Comparison of ENCODE assay signal across 14 cellular contexts in genomic region chr14:63877594-63877993, GRCh38. TPM values are rescaled to one million over a fixed set of nuclear protein-coding genes. Genes with fewer than 3 reads are reported as not detected.
DNase-seq lines count a peak whose midpoint lies in the region; ATAC-seq and TF ChIP-seq lines count a peak whose summit lies in the region.
"Had no signal": no experiment of that assay in that cellular context is flagged by ENCODE, and none has a peak within 500 bp of the region (broad histone marks: within the 10 kb centered on the region; RNA-seq: fewer than 3 reads in every experiment).

No MANE protein-coding gene starts in this region.

- no peak overlapping the region for H3K9ac ChIP-seq in SK-N-MC (ENCODE audit: insufficient read length)
- H3K9ac ChIP-seq in neural progenitor cell = no peak overlapping the region
- H3K9ac ChIP-seq: BLaER1 had no signal

- H3K27ac Mint-ChIP-seq in central memory CD8-positive, alpha-beta T cell (ENCODE audit: low read depth) = peak overlapping the region; percentile 3
- H3K27ac Mint-ChIP-seq in neural progenitor cell = no peak overlapping the region

- H2AFZ ChIP-seq in neural progenitor cell (replicated peaks) = no peak overlapping the region

- no peak for ATAC-seq in central memory CD8-positive, alpha-beta T cell (replicated peaks; ENCODE audit: extremely low read depth, poor library complexity, severe bottlenecking)
- ATAC-seq in thoracic aorta (ENCODE audit: insufficient number of reproducible peaks, low FRiP score, low read depth) (no peak), HG02970 (IDR thresholded peaks at IDR 0.05; ENCODE audit: low FRiP score, unreplicated experiment) (no peak)

- H3K9me3 ChIP-seq in SK-N-MC (ENCODE audit: low read depth, low read length) (no peaks in the 10 kb centered on the region), muscle layer of duodenum (ENCODE audit: control insufficient read depth in 1 of 2, low read length in 2 of 2) (no peaks in the 10 kb centered on the region), thoracic aorta (no peaks in the 10 kb centered on the region), neural progenitor cell (ENCODE audit: low read depth) (no peaks in the 10 kb centered on the region)
- H3K9me3 ChIP-seq: BLaER1 had no signal

- H3K27me3 ChIP-seq in muscle layer of duodenum (ENCODE audit: low read depth, low read length) = no peaks in the 10 kb centered on the region
- H3K27me3 ChIP-seq in thoracic aorta (replicated peaks; ENCODE audit: insufficient read depth) = no peaks in the 10 kb centered on the region
- no peaks in the 10 kb centered on the region for H3K27me3 ChIP-seq in neural progenitor cell
- H3K27me3 ChIP-seq: BLaER1 had no signal

- H3K4me1 Mint-ChIP-seq in central memory CD8-positive, alpha-beta T cell = peaks cover 69% of the 10 kb centered on the region
- peaks cover 15% of the 10 kb centered on the region for H3K4me1 Mint-ChIP-seq in neural progenitor cell

- H3K36me3 ChIP-seq in SK-N-MC (ENCODE audit: insufficient read depth, low read length) = no peaks in the 10 kb centered on the region
- no peaks in the 10 kb centered on the region for H3K36me3 ChIP-seq in muscle layer of duodenum (ENCODE audit: control insufficient read depth in 1 of 2, insufficient read depth in 2 of 2, low read length in 2 of 2)
- H3K36me3 ChIP-seq in thoracic aorta = no peaks in the 10 kb centered on the region
- no peaks in the 10 kb centered on the region for H3K36me3 ChIP-seq in neural progenitor cell

- peaks cover 7 to 9% of the 10 kb centered on the region in 2 donors for H3K4me1 ChIP-seq in muscle layer of duodenum (ENCODE audit: control insufficient read depth in 1 of 2, insufficient read depth in 2 of 2, low read length in 2 of 2)
- H3K4me1 ChIP-seq in thoracic aorta (ENCODE audit: control insufficient read depth in 1 of 2, low read depth in 2 of 2) = peaks cover 38 to 59% of the 10 kb centered on the region in 2 donors
- H3K4me1 ChIP-seq in neural progenitor cell = peaks cover 14% of the 10 kb centered on the region

- H3K9me3 Mint-ChIP-seq in central memory CD8-positive, alpha-beta T cell = no peaks in the 10 kb centered on the region
- H3K9me3 Mint-ChIP-seq in neural progenitor cell = no peaks in the 10 kb centered on the region

- peaks cover 13% of the 10 kb centered on the region for H3K36me3 Mint-ChIP-seq in central memory CD8-positive, alpha-beta T cell (ENCODE audit: insufficient read depth)
- peaks cover 15% of the 10 kb centered on the region for H3K36me3 Mint-ChIP-seq in neural progenitor cell

- peaks cover 8% of the 10 kb centered on the region for H3F3A ChIP-seq in neural progenitor cell (ENCODE audit: low read depth)

- H4K20me1 ChIP-seq in neural progenitor cell (ENCODE audit: low read depth) = peaks cover 65% of the 10 kb centered on the region
- H4K20me1 ChIP-seq: BLaER1 had no signal

- no peaks in the 10 kb centered on the region for H3K27me3 Mint-ChIP-seq in central memory CD8-positive, alpha-beta T cell
- no peaks in the 10 kb centered on the region for H3K27me3 Mint-ChIP-seq in neural progenitor cell (ENCODE audit: insufficient read depth, low read depth)

- H3K4me3 ChIP-seq in SK-N-MC (peak overlapping the region; percentile 24; the same call in 1 of the 2 replicates), muscle layer of duodenum (ENCODE audit: low read depth in 1 of 2, low read length in 2 of 2) (no peak overlapping the region), thoracic aorta (no peak overlapping the region), neural progenitor cell (no peak overlapping the region)
- H3K4me3 ChIP-seq: BLaER1 had no signal

- no peak for TF ChIP-seq CTCF in thoracic aorta (IDR thresholded peaks at IDR 0.05)
- TF ChIP-seq CTCF in neural progenitor cell (IDR thresholded peaks at IDR 0.05) = no peak

- peak overlapping the region; percentile 58 for H3K27ac ChIP-seq in SK-N-MC
- peak overlapping the region; percentile 18 for H3K27ac ChIP-seq in muscle layer of duodenum (ENCODE audit: low read length)
- H3K27ac ChIP-seq in thoracic aorta = peak overlapping the region; percentile 81 to 86
- no peak overlapping the region for H3K27ac ChIP-seq in neural progenitor cell
- H3K27ac ChIP-seq: BLaER1 had no signal

- no peak for DNase-seq in SK-N-MC (ENCODE audit: low read depth, low spot score)
- DNase-seq in central memory CD8-positive, alpha-beta T cell (ENCODE audit: low spot score in 2 of 2) = no peak
- no peak for DNase-seq in thoracic aorta (ENCODE audit: low spot score)
- no peak for DNase-seq in neural progenitor cell (ENCODE audit: low spot score)
- no peak for DNase-seq in GM19240 (ENCODE audit: insufficient read length, low spot score)
- DNase-seq: mammary epithelial cell; MM.1S; NCI-H1694 treated with DMSO at 0.1 percent for 48 hours; NCI-H510A; stimulated activated CD4-positive, alpha-beta T cell treated with anti-CD3 and anti-CD28 coated beads, Interleukin-2, amount 100 ng/mL, for 24 hours; T-helper 2 cell had no signal

- no peak overlapping the region for H3K4me3 Mint-ChIP-seq in central memory CD8-positive, alpha-beta T cell
- H3K4me3 Mint-ChIP-seq in neural progenitor cell = no peak overlapping the region

- no peak overlapping the region for H3K4me2 ChIP-seq in neural progenitor cell
- H3K4me2 ChIP-seq: BLaER1 had no signal

- peaks cover 95% of the 10 kb centered on the region for H3K79me2 ChIP-seq in neural progenitor cell (ENCODE audit: low read depth)

RNA-seq across cellular contexts. Expression of gene SYNE2, which starts 24.8 kb away (rescaled TPM):
- total RNA-seq in thoracic aorta = 100 to 1,000 TPM; 125 to 256 TPM
- total RNA-seq in neural progenitor cell (ENCODE audit: low replicate concordance) = 88.1 and 105 TPM in 2 replicates
